Comparison of ENCODE assay signal across 8 cellular contexts in genomic region chr1:111221633-111222286, GRCh38. TPM values are rescaled to one million over a fixed set of nuclear protein-coding genes. Genes with fewer than 3 reads are reported as not detected.
DNase-seq lines count a peak whose midpoint lies in the region; ATAC-seq lines count a peak whose summit lies in the region.

No MANE protein-coding gene starts in this region.

- H3K9me3 ChIP-seq in CD8-positive, alpha-beta memory T cell (ENCODE audit: low read length) = no peaks in the 10 kb centered on the region

- peaks cover 96% of the 10 kb centered on the region for H3K4me1 ChIP-seq in CD8-positive, alpha-beta memory T cell (ENCODE audit: insufficient read depth, low read length)

- POLR2A ChIA-PET in CD8-positive, alpha-beta memory T cell (lab: Charles Lee) = interaction anchor here (0.5 to 11.1 kb wide), 4 partner anchors 22 to 227 kb away, joined by 3 to 259 read pairs (median 4); partner anchors contain the start of gene DENND2D
- POLR2A ChIA-PET in T-cell (lab: Charles Lee) = no interaction called here

- ATAC-seq in GM19035 (IDR thresholded peaks at IDR 0.05; ENCODE audit: unreplicated experiment) (peak; percentile 52), HG03103 (IDR thresholded peaks at IDR 0.05; ENCODE audit: low read depth, unreplicated experiment) (peak; percentile 49), T-cell (replicated peaks in 1 of 4) (peak; percentile 34 to 53 (median 48))

- DNase-seq in CD8-positive, alpha-beta memory T cell = peak in 3 of 5 donors; percentile 64 to 82 (median 72)
- DNase-seq in T-cell = peak in 27 of 34 experiments; percentile 28 to 72 (median 53)
- peak; percentile 72 to 74 (median 73) for DNase-seq in immature natural killer cell
- no peak for DNase-seq in NCI-H69 (lab: John Stamatoyannopoulos, UW)
- no peak for DNase-seq in GM19238 (ENCODE audit: insufficient read length, low spot score)
- DNase-seq in NCI-H345 treated with DMSO at 0.1 percent for 48 hours (lab: John Stamatoyannopoulos, UW; ENCODE audit: unreplicated experiment) = no peak

- peaks cover 0 to 10% (median 0%) of the 10 kb centered on the region in 5 donors for H3K9me3 Mint-ChIP-seq in CD8-positive, alpha-beta memory T cell
- H3K9me3 Mint-ChIP-seq in T-cell (peaks cover 0 to 11% (median 9%) of the 10 kb centered on the region in 3 donors), immature natural killer cell (no peaks in the 10 kb centered on the region)

- H3K27me3 ChIP-seq in CD8-positive, alpha-beta memory T cell (ENCODE audit: insufficient read depth, low read length, poor library complexity, severe bottlenecking) = no peaks in the 10 kb centered on the region

- H3K4me3 ChIP-seq in CD8-positive, alpha-beta memory T cell (ENCODE audit: low read length) = peak overlapping the region; percentile 28

- CTCF ChIA-PET in CD8-positive, alpha-beta memory T cell (lab: Charles Lee) = interaction anchor here (0.6 to 10.7 kb wide), 11 partner anchors 10 to 440 kb away, joined by 3 to 252 read pairs (median 4); partner anchors contain the start of gene DENND2D
- CTCF ChIA-PET in T-cell (lab: Charles Lee) = interaction anchor here (1.0 to 5.6 kb wide), 7 partner anchors 15 to 216 kb away, joined by 3 to 50 read pairs (median 5); partner anchors contain the start of genes CEPT1 (in 1 of the 2), DENND2D (in 1 of the 2) and DRAM2 (in 1 of the 2)

- H3K4me1 Mint-ChIP-seq in CD8-positive, alpha-beta memory T cell = peaks cover 92 to 99% (median 96%) of the 10 kb centered on the region in 3 donors
- H3K4me1 Mint-ChIP-seq in T-cell (peaks cover 94 to 100% (median 94%) of the 10 kb centered on the region in 3 donors), immature natural killer cell (peaks cover 93 to 100% of the 10 kb centered on the region in 2 donors)

- H3K4me3 Mint-ChIP-seq in CD8-positive, alpha-beta memory T cell = peak overlapping the region; percentile 67 to 92 (median 79)
- H3K4me3 Mint-ChIP-seq in T-cell (peak overlapping the region; percentile 63 to 81 (median 71)), immature natural killer cell (peak overlapping the region; percentile 68 to 92 (median 78))

- H3K36me3 ChIP-seq in CD8-positive, alpha-beta memory T cell (ENCODE audit: insufficient read depth, low read length) = no peaks in the 10 kb centered on the region

- peak overlapping the region; percentile 86 to 99 (median 97) for H3K27ac Mint-ChIP-seq in CD8-positive, alpha-beta memory T cell
- H3K27ac Mint-ChIP-seq in T-cell = peak overlapping the region; percentile 95 to 96
- H3K27ac Mint-ChIP-seq in immature natural killer cell = peak overlapping the region; percentile 97 to 99 (median 98)

- H3K36me3 Mint-ChIP-seq in CD8-positive, alpha-beta memory T cell = peaks cover 2 to 4% (median 3%) of the 10 kb centered on the region in 3 donors
- H3K36me3 Mint-ChIP-seq in T-cell (no peaks in the 10 kb centered on the region), immature natural killer cell (no peaks in the 10 kb centered on the region)

- H3K27ac ChIP-seq in CD8-positive, alpha-beta memory T cell (ENCODE audit: low read depth, low read length) = peak overlapping the region; percentile 7

- no peaks in the 10 kb centered on the region for H3K27me3 Mint-ChIP-seq in CD8-positive, alpha-beta memory T cell
- H3K27me3 Mint-ChIP-seq in T-cell (no peaks in the 10 kb centered on the region), immature natural killer cell (ENCODE audit: low read depth in 3 of 3) (peaks cover 4 to 14% (median 11%) of the 10 kb centered on the region in 3 donors)

RNA-seq across cellular contexts. Expression of gene CHI3L2, which starts 5.8 kb away (rescaled TPM):
- total RNA-seq in CD8-positive, alpha-beta memory T cell = 1 to 10 TPM; 1.6 to 1.9 TPM
- polyA plus RNA-seq in CD8-positive, alpha-beta memory T cell = 20.8 TPM
- total RNA-seq in T-cell = 10 to 100 TPM in 4 of 5 donors, 1 to 10 TPM in 1; 3.6 to 28.1 (median 10.9) TPM
- polyA plus RNA-seq in immature natural killer cell = 10 to 100 TPM; 36.2 to 57.1 (median 42.8) TPM

RNA-seq across cellular contexts. Expression of gene DENND2D, which starts 21.3 kb away (rescaled TPM):
- 100 to 1,000 TPM; 185 to 196 TPM for total RNA-seq in CD8-positive, alpha-beta memory T cell
- 258 TPM for polyA plus RNA-seq in CD8-positive, alpha-beta memory T cell
- 100 to 1,000 TPM; 128 to 234 (median 222) TPM for total RNA-seq in T-cell
- polyA plus RNA-seq in immature natural killer cell = 100 to 1,000 TPM; 145 to 474 (median 264) TPM

Comparison
In these comparisons a context has a peak if more than half of its experiments do, and no peak if none do; other contexts are left out.
1. DNase-seq: peak in CD8-positive, alpha-beta memory T cell (3 of 5), T-cell (27 of 34) and immature natural killer cell (3 of 3); none in NCI-H69 (single experiment), GM19238 (single experiment) and NCI-H345 treated with DMSO at 0.1 percent for 48 hours (single experiment).
2. Peak in every context shown above with its lines, with median percentiles within 50 percentile points of each other: H3K27ac Mint-ChIP-seq, H3K4me3 Mint-ChIP-seq and ATAC-seq.